ENCODE assay signal across 8 cellular contexts in genomic region chr11:69640995-69641581, GRCh38. TPM values are rescaled to one million over a fixed set of nuclear protein-coding genes. Genes with fewer than 3 reads are reported as not detected.
DNase-seq lines count a peak whose midpoint lies in the region; ATAC-seq lines count a peak whose summit lies in the region.

Gene CCND1, plus strand, starts transcription at chr11:69641156. Its CDS starts 158 bp downstream, at chr11:69641314.

- DNase-seq in DMS114 treated with DMSO at 0.1 percent for 48 hours (lab: John Stamatoyannopoulos, UW; ENCODE audit: unreplicated experiment) (peak; percentile 100), SKM-1 (lab: John Stamatoyannopoulos, UW; ENCODE audit: unreplicated experiment) (peak; percentile 24), cerebellar cortex (ENCODE audit: low spot score) (peak; percentile 83), islet precursor cell (peak; percentile 96)
- no peak for DNase-seq in activated CD8-positive, alpha-beta memory T cell treated with anti-CD3 and anti-CD28 coated beads for 24 hours

- H3K27ac ChIP-seq in HUES64 (ENCODE audit: low read depth, low read length) (peak within 1 kb of the TSS; percentile 97), skeletal muscle tissue (ENCODE audit: low read depth, low read length) (no peak within 1 kb of the TSS)

- H3K4me3 ChIP-seq in HUES64 (ENCODE audit: low read length) (peak within 1 kb of the TSS; percentile 80), skeletal muscle tissue (ENCODE audit: low read length in 3 of 3) (peak within 1 kb of the TSS; percentile 66 to 78 (median 71))

- peaks cover 27% of the 10 kb centered on the region for H3K36me3 ChIP-seq in HUES64 (ENCODE audit: insufficient read depth, low read length)
- H3K36me3 ChIP-seq in skeletal muscle tissue (ENCODE audit: control insufficient read depth in 3 of 3, insufficient read depth in 3 of 3, low read length in 3 of 3) = no peaks in the 10 kb centered on the region

- H3K9me3 ChIP-seq in HUES64 (ENCODE audit: insufficient read depth, low read depth, low read length) (no peaks in the 10 kb centered on the region), skeletal muscle tissue (ENCODE audit: control insufficient read depth in 3 of 3, low read length in 3 of 3) (no peaks in the 10 kb centered on the region)

- H3K27me3 ChIP-seq in HUES64 (ENCODE audit: insufficient read depth, low read length) (peaks cover 23% of the 10 kb centered on the region), skeletal muscle tissue (ENCODE audit: control insufficient read depth in 3 of 3, insufficient read depth in 3 of 3, low read length in 3 of 3) (peaks cover 53 to 75% (median 56%) of the 10 kb centered on the region in 3 donors)

- H3K4me1 ChIP-seq in HUES64 (ENCODE audit: insufficient read depth, low read length) (peaks cover 16% of the 10 kb centered on the region; the same call in 1 of the 2 replicates), skeletal muscle tissue (ENCODE audit: control insufficient read depth in 3 of 3, insufficient read depth in 3 of 3, low read length in 3 of 3) (peaks cover 34 to 55% (median 45%) of the 10 kb centered on the region in 3 donors)

- under 1% methylated on average over 43 of the region's 49 CpGs for WGBS in HUES64

- H3K9ac ChIP-seq in HUES64 (ENCODE audit: low read depth, low read length) (peak within 1 kb of the TSS; percentile 86), skeletal muscle tissue (ENCODE audit: low read depth in 1 of 3, low read length in 3 of 3) (peak within 1 kb of the TSS in 2 of 3 donors; percentile 66 to 67)

- no peak for ATAC-seq in GM19035 (IDR thresholded peaks at IDR 0.05; ENCODE audit: unreplicated experiment)

RNA-seq across cellular contexts. Expression of gene CCND1, which starts in this region (rescaled TPM):
- polyA plus RNA-seq in HUES64 (2013, experiment 1 of 2) = 94.0 TPM
- polyA plus RNA-seq in HUES64 (2013, experiment 2 of 2) = 118 TPM
- total RNA-seq in skeletal muscle tissue = 44.9 TPM
